In the genomic region with DNA sequence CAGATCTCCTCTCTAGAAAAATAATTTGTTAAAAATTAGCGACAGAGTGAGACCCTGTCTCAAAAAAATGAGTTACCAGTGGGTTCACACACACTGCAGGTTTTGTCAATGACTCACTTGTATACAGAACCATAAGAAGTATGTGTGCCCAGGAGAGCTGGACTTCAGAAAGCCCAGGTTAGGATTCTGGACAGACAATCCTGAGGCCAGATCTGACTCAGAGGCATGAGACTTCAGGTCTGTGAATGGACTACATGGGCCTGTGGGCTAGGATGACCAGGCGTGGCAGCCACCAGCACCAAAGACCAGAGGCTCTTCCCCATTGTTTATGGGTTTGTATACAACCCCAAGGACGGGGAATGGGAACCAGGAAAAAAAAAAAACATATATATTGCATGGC, we compare ENCODE assay signal across 19 cellular contexts.
"Had no signal": no experiment of that assay in that cellular context is flagged by ENCODE, and none has a peak within 500 bp of the region (broad histone marks: within the 10 kb centered on the region; RNA-seq: fewer than 3 reads in every experiment).

No MANE protein-coding gene starts in this region.

- H3K9me3 Mint-ChIP-seq: natural killer cell had no signal

- DNase-seq: colonic mucosa; dermis blood vessel endothelial cell; esophagus squamous epithelium; foreskin fibroblast; head of caudate nucleus; kidney glomerular epithelial cell; mammary epithelial cell; mucosa of descending colon; natural killer cell; nucleus accumbens; ovary; right cardiac atrium; stimulated activated CD4-positive, alpha-beta T cell treated with anti-CD3 and anti-CD28 coated beads, Interleukin-2, amount 100 ng/mL, for 48 hours; stimulated activated naive CD4-positive, alpha-beta T cell treated with Interleukin-2 at 50 U/mL for 16 hours; uterus had no signal

- H3K4me1 Mint-ChIP-seq: natural killer cell had no signal

- H3K36me3 Mint-ChIP-seq: natural killer cell, type B pancreatic cell had no signal

- ATAC-seq: gastroesophageal sphincter, left lobe of liver, mucosa of descending colon, natural killer cell, right cardiac atrium had no signal

- H3K27ac Mint-ChIP-seq: natural killer cell, type B pancreatic cell had no signal

- H3K4me3 Mint-ChIP-seq: natural killer cell, neural crest cell, type B pancreatic cell had no signal

- H3K27me3 Mint-ChIP-seq: type B pancreatic cell had no signal
